In the genomic region with DNA sequence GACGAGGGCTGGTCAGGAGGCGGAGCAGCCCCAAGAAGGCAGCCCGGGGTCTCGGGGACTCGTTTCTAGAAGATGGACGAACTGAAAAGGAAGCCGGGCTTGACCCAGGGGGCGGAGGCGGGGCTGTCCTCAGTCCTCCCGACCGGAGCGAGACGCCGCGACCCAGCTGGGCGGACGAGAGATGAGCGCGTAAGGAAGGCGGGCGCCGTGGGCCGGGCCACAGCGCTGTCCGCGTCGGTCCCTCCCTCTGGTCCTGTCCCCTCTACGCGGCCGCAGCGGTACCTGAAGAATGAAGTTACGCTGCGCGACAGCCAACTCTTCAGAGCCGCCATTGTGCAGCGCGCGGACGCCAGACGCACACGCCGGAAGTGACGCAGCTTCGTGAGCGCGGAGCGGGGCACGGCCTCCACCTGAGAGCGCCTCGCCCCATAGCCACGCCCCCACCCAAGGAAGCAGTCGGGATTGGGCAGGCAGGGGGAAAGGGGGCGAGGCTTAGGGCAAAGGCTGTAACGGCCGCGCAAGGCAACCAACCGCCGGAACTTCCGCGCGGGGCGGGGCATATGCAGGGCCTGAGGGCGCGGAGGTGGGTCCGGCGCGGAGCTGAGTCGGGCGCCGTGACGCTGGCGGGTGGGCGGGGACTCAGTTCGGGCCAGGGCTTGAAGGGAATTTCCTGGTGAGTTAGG, we compare ENCODE assay signal across 1 cellular context.
A peak's percentile ranks its signal among the peaks of the same experiment; 100 is the strongest.
TF ChIP-seq lines count a peak whose summit lies in the region.

Gene DIABLO (minus strand): TSS at position 370 of the 683 bp plus-strand sequence. CDS start 38 bp downstream, at position 332.

TF ChIP-seq in GM12878, 131 proteins besides CTCF, POLR2A, EP300 and RAD21 (continued from another document and continues in another):
- TF ChIP-seq ATF2 (IDR thresholded peaks at IDR 0.05; ENCODE audit: low read length) (no peak), HDGF (IDR thresholded peaks at IDR 0.05) (peak; percentile 99), BACH1 (IDR thresholded peaks at IDR 0.05; ENCODE audit: borderline replicate concordance) (peak; percentile 79; the same call in 1 of the 2 replicates), FOXK2 (IDR thresholded peaks at IDR 0.05) (no peak), SMC3 (IDR thresholded peaks at IDR 0.05; ENCODE audit: borderline replicate concordance, low read length) (no peak), TARDBP (IDR thresholded peaks at IDR 0.05; ENCODE audit: borderline replicate concordance) (0 out of 2 replicates have a peak, but pooled peaks have one; percentile 22), CEBPZ (IDR thresholded peaks at IDR 0.05; ENCODE audit: low read depth, low read length) (no peak), SMARCA5 (IDR thresholded peaks at IDR 0.05) (0 out of 2 replicates have a peak, but pooled peaks have one; percentile 34), IKZF1 (conservative IDR thresholded peaks at IDR 0.05) (peak; percentile 70), NR2C1 (IDR thresholded peaks at IDR 0.05) (peak; percentile 70), CBX3 (IDR thresholded peaks at IDR 0.05; ENCODE audit: borderline replicate concordance, low read depth) (no peak), TCF3 (IDR thresholded peaks at IDR 0.05; ENCODE audit: borderline replicate concordance, insufficient read depth, low read depth, low read length) (0 out of 2 replicates have a peak, but pooled peaks have one; percentile 54), NFXL1 (IDR thresholded peaks at IDR 0.05; ENCODE audit: borderline replicate concordance) (no peak), SREBF1 (IDR thresholded peaks at IDR 0.05; ENCODE audit: low read length) (no peak), ZNF622 (IDR thresholded peaks at IDR 0.05) (no peak), NRF1 (conservative IDR thresholded peaks at IDR 0.05; ENCODE audit: low read depth, low read length) (peak; percentile 49), KDM1A (IDR thresholded peaks at IDR 0.05; ENCODE audit: borderline replicate concordance) (no peak), CEBPB (IDR thresholded peaks at IDR 0.05; ENCODE audit: borderline replicate concordance in 1 of 2, low read depth in 2 of 2, low read length in 2 of 2) (no peak), SMAD1 (IDR thresholded peaks at IDR 0.05; ENCODE audit: low read depth, partially characterized antibody) (no peak), YY1 (IDR thresholded peaks at IDR 0.05; ENCODE audit: low read depth, low read length) (peak; percentile 98), POLR2AphosphoS5 (IDR thresholded peaks at IDR 0.05; ENCODE audit: low read length) (peak; percentile 96), CREM (IDR thresholded peaks at IDR 0.05; ENCODE audit: low read depth) (peak; percentile 97), CREB1 (IDR thresholded peaks at IDR 0.05; ENCODE audit: low read depth) (peak; percentile 97), EED (IDR thresholded peaks at IDR 0.05; ENCODE audit: low read depth) (no peak), RCOR1 (conservative IDR thresholded peaks at IDR 0.05; ENCODE audit: low read depth, low read length) (no peak), MXI1 (IDR thresholded peaks at IDR 0.05; ENCODE audit: low read depth, low read length) (peak; percentile 30; the same call in 1 of the 2 replicates), FOS (IDR thresholded peaks at IDR 0.05; ENCODE audit: borderline replicate concordance, extremely low read depth, insufficient read length) (no peak), ZNF592 (IDR thresholded peaks at IDR 0.05) (no peak), RBBP5 (conservative IDR thresholded peaks at IDR 0.05) (0 out of 2 replicates have a peak, but pooled peaks have one; percentile 61), PML (IDR thresholded peaks at IDR 0.05; ENCODE audit: low read length) (peak; percentile 67; the same call in 1 of the 2 replicates), CBFB (IDR thresholded peaks at IDR 0.05; ENCODE audit: low read depth) (peak; percentile 68), ZNF207 (IDR thresholded peaks at IDR 0.05; ENCODE audit: borderline replicate concordance) (peak; percentile 93; the same call in 1 of the 2 replicates), YBX1 (IDR thresholded peaks at IDR 0.05) (no peak), ZZZ3 (IDR thresholded peaks at IDR 0.05; ENCODE audit: control insufficient read depth, insufficient read length, low read depth) (no peak), BCL11A (IDR thresholded peaks at IDR 0.05; ENCODE audit: low read depth, low read length) (no peak), CHD4 (IDR thresholded peaks at IDR 0.05) (no peak), JUND (IDR thresholded peaks at IDR 0.05; ENCODE audit: low read depth, low read length) (no peak), ZNF274 (IDR thresholded peaks at IDR 0.05; ENCODE audit: insufficient read depth, insufficient read length) (no peak), SIN3A (IDR thresholded peaks at IDR 0.05; ENCODE audit: low read depth, low read length) (peak; percentile 89), MTA3 (IDR thresholded peaks at IDR 0.05; ENCODE audit: borderline replicate concordance, low read length) (no peak)
- TF ChIP-seq, protein P1, sequence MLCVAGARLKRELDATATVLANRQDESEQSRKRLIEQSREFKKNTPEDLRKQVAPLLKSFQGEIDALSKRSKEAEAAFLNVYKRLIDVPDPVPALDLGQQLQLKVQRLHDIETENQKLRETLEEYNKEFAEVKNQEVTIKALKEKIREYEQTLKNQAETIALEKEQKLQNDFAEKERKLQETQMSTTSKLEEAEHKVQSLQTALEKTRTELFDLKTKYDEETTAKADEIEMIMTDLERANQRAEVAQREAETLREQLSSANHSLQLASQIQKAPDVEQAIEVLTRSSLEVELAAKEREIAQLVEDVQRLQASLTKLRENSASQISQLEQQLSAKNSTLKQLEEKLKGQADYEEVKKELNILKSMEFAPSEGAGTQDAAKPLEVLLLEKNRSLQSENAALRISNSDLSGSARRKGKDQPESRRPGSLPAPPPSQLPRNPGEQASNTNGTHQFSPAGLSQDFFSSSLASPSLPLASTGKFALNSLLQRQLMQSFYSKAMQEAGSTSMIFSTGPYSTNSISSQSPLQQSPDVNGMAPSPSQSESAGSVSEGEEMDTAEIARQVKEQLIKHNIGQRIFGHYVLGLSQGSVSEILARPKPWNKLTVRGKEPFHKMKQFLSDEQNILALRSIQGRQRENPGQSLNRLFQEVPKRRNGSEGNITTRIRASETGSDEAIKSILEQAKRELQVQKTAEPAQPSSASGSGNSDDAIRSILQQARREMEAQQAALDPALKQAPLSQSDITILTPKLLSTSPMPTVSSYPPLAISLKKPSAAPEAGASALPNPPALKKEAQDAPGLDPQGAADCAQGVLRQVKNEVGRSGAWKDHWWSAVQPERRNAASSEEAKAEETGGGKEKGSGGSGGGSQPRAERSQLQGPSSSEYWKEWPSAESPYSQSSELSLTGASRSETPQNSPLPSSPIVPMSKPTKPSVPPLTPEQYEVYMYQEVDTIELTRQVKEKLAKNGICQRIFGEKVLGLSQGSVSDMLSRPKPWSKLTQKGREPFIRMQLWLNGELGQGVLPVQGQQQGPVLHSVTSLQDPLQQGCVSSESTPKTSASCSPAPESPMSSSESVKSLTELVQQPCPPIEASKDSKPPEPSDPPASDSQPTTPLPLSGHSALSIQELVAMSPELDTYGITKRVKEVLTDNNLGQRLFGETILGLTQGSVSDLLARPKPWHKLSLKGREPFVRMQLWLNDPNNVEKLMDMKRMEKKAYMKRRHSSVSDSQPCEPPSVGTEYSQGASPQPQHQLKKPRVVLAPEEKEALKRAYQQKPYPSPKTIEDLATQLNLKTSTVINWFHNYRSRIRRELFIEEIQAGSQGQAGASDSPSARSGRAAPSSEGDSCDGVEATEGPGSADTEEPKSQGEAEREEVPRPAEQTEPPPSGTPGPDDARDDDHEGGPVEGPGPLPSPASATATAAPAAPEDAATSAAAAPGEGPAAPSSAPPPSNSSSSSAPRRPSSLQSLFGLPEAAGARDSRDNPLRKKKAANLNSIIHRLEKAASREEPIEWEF (IDR thresholded peaks at IDR 0.05; ENCODE audit: insufficient replicate concordance, low read depth, low read length): no peak
- TF ChIP-seq, protein P2, sequence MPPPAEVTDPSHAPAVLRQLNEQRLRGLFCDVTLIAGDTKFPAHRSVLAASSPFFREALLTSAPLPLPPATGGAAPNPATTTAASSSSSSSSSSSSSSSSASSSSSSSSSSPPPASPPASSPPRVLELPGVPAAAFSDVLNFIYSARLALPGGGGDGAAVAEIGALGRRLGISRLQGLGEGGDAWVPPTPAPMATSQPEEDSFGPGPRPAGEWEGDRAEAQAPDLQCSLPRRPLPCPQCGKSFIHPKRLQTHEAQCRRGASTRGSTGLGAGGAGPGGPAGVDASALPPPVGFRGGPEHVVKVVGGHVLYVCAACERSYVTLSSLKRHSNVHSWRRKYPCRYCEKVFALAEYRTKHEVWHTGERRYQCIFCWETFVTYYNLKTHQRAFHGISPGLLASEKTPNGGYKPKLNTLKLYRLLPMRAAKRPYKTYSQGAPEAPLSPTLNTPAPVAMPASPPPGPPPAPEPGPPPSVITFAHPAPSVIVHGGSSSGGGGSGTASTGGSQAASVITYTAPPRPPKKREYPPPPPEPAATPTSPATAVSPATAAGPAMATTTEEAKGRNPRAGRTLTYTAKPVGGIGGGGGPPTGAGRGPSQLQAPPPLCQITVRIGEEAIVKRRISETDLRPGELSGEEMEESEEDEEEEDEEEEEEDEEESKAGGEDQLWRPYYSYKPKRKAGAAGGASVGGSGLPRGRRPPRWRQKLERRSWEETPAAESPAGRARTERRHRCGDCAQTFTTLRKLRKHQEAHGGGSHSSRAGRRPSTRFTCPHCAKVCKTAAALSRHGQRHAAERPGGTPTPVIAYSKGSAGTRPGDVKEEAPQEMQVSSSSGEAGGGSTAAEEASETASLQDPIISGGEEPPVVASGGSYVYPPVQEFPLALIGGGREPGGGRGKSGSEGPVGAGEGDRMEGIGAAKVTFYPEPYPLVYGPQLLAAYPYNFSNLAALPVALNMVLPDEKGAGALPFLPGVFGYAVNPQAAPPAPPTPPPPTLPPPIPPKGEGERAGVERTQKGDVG (CRISPR knock-in tag; IDR thresholded peaks at IDR 0.05): no peak
